19 cellular contexts compared by ENCODE assay signal in genomic region chr10:86387221-86387794, GRCh38. TPM values are rescaled to one million over a fixed set of nuclear protein-coding genes. Genes with fewer than 3 reads are reported as not detected.
DNase-seq lines count a peak whose midpoint lies in the region; ATAC-seq, FAIRE-seq and TF ChIP-seq lines count a peak whose summit lies in the region.
"Had no signal": no experiment of that assay in that cellular context is flagged by ENCODE, and none has a peak within 500 bp of the region (broad histone marks: within the 10 kb centered on the region; RNA-seq: fewer than 3 reads in every experiment).

No MANE protein-coding gene starts in this region.

- H3K79me2 ChIP-seq in DOHH2 (ENCODE audit: control insufficient read depth, low read length), result peaks cover 15% of the 10 kb centered on the region
- H3K79me2 ChIP-seq in keratinocyte (ENCODE audit: control insufficient read depth, insufficient read depth, low read length), result no peaks in the 10 kb centered on the region

- no peak overlapping the region for H2AFZ ChIP-seq in keratinocyte (ENCODE audit: control insufficient read depth, low read length)

- dilution Hi-C loops in keratinocyte (cut with MboI; ENCODE audit: extremely low pct_ligation_motif_present, low sequenced_read_pairs), result loop anchor here (10.0 kb wide), 1 partner anchor 853 kb away; no protein-coding TSS in a partner anchor

- POLR2A ChIA-PET in GM10248 (lab: Yijun Ruan, JAX), result no interaction called here

- no peak overlapping the region for H3K9ac ChIP-seq in keratinocyte (ENCODE audit: control insufficient read depth, extremely low read depth, insufficient read depth, low read length)
- H3K9ac ChIP-seq: BLaER1 treated with 17β-estradiol and CSF1 and Interleukin-3, amounts not matched to agents 10 nM and 100 nM had no signal

- peak; percentile 50 for TF ChIP-seq CTCF in DOHH2 (IDR thresholded peaks at IDR 0.05; ENCODE audit: low read depth, low read length, poor library complexity, severe bottlenecking)
- TF ChIP-seq CTCF in keratinocyte (optimal IDR thresholded peaks at IDR 0.05 in 1 of 3, IDR thresholded peaks at IDR 0.05 in 1 of 3, conservative IDR thresholded peaks at IDR 0.05 in 1 of 3; ENCODE audit: extremely low read depth in 1 of 3, insufficient read depth in 2 of 3, low read length in 3 of 3), result peak in 2 of 3 experiments; percentile 12 to 24
- no peak for TF ChIP-seq CTCF in GM10248 (IDR thresholded peaks at IDR 0.05; ENCODE audit: control extremely low read depth, extremely low read depth, low read depth, missing control alignments)

- ATAC-seq in GM18873 (IDR thresholded peaks at IDR 0.05; ENCODE audit: low FRiP score, unreplicated experiment), result no peak
- no peak for ATAC-seq in stimulated activated effector memory CD8-positive, alpha-beta T cell treated with anti-CD3 and anti-CD28 coated beads, Interleukin-12 subunit alpha, Interleukin-12 subunit beta, amount 100 ng/mL, for 72 hours
- no peak for ATAC-seq in GM21390 (IDR thresholded peaks at IDR 0.05; ENCODE audit: unreplicated experiment)
- ATAC-seq: activated CD8-positive, alpha-beta T cell treated with anti-CD3 and anti-CD28 coated beads, Interleukin-2, amount 10 ng/mL, durations not matched to agents 7 days and 5 days; left lung had no signal

- H3K9me3 Mint-ChIP-seq in stimulated activated effector memory CD8-positive, alpha-beta T cell treated with anti-CD3 and anti-CD28 coated beads, Interleukin-12 subunit alpha, Interleukin-12 subunit beta, amount 100 ng/mL, for 72 hours, result no peaks in the 10 kb centered on the region
- H3K9me3 Mint-ChIP-seq: activated T-helper 2 cell treated with anti-CD3 and anti-CD28 coated beads, Interferon-gamma antibody, Interleukin-2, Interleukin-4, amounts not matched to agents 10 μg/mL and 5 μg/mL and 100 μg/mL, durations not matched to agents 14 hours and 24 hours and 36 hours had no signal

- peak; percentile 64 for DNase-seq in H7
- peak; percentile 11 for DNase-seq in OCI-M1 (lab: John Stamatoyannopoulos, UW)
- no peak for DNase-seq in keratinocyte (ENCODE audit: low read depth, low spot score)
- DNase-seq in stimulated activated effector memory CD8-positive, alpha-beta T cell treated with anti-CD3 and anti-CD28 coated beads, Interleukin-12 subunit alpha, Interleukin-12 subunit beta, amount 100 ng/mL, for 72 hours (ENCODE audit: low spot score in 2 of 2), result no peak
- no peak for DNase-seq in GM10248 (ENCODE audit: extremely low spot score)
- DNase-seq: activated CD8-positive, alpha-beta T cell treated with anti-CD3 and anti-CD28 coated beads, Interleukin-2, amount 10 ng/mL, durations not matched to agents 7 days and 5 days; dermis blood vessel endothelial cell; DMS53; esophagus squamous epithelium; hippocampal formation; left lung; NCI-H1092 treated with DMSO at 0.1 percent for 48 hours had no signal

- peaks cover 66% of the 10 kb centered on the region for H3K4me1 ChIP-seq in DOHH2 (ENCODE audit: control insufficient read depth, low read length)
- H3K4me1 ChIP-seq in keratinocyte (ENCODE audit: control insufficient read depth, extremely low read depth, insufficient read depth, low read length), result no peaks in the 10 kb centered on the region

- H3K36me3 Mint-ChIP-seq in stimulated activated effector memory CD8-positive, alpha-beta T cell treated with anti-CD3 and anti-CD28 coated beads, Interleukin-12 subunit alpha, Interleukin-12 subunit beta, amount 100 ng/mL, for 72 hours, result no peaks in the 10 kb centered on the region

- H3F3A ChIP-seq in DOHH2 (ENCODE audit: control insufficient read depth, insufficient read depth), result peaks cover 13% of the 10 kb centered on the region

- CTCF ChIA-PET in GM10248 (lab: Yijun Ruan, JAX), result interaction anchor here (1.1 to 8.1 kb wide), 5 partner anchors 8 to 1847 kb away, joined by 3 to 81 read pairs (median 3); no protein-coding TSS in a partner anchor

- H3K4me2 ChIP-seq in DOHH2 (ENCODE audit: low read length), result peak overlapping the region; percentile 28
- H3K4me2 ChIP-seq in keratinocyte (ENCODE audit: control insufficient read depth, extremely low read depth, insufficient read depth, low read depth, low read length), result no peak overlapping the region
- H3K4me2 ChIP-seq: BLaER1 treated with 17β-estradiol and CSF1 and Interleukin-3, amounts not matched to agents 10 nM and 100 nM had no signal

- no peak for FAIRE-seq in keratinocyte (lab: Jason Lieb, UNC)
- FAIRE-seq: astrocyte, GM12891 had no signal

- no peak overlapping the region for H3K27ac Mint-ChIP-seq in stimulated activated effector memory CD8-positive, alpha-beta T cell treated with anti-CD3 and anti-CD28 coated beads, Interleukin-12 subunit alpha, Interleukin-12 subunit beta, amount 100 ng/mL, for 72 hours
- H3K27ac Mint-ChIP-seq: activated CD8-positive, alpha-beta T cell treated with anti-CD3 and anti-CD28 coated beads, Interleukin-2, amount 10 ng/mL, durations not matched to agents 7 days and 5 days; activated T-helper 2 cell treated with anti-CD3 and anti-CD28 coated beads, Interferon-gamma antibody, Interleukin-2, Interleukin-4, amounts not matched to agents 10 μg/mL and 5 μg/mL and 100 μg/mL, durations not matched to agents 14 hours and 24 hours and 36 hours had no signal

- no peaks in the 10 kb centered on the region for H3K27me3 ChIP-seq in DOHH2 (ENCODE audit: control insufficient read depth, low read length)
- peaks cover 22% of the 10 kb centered on the region for H3K27me3 ChIP-seq in H7 (ENCODE audit: control insufficient read depth, insufficient read depth, low read length)
- H3K27me3 ChIP-seq in keratinocyte (ENCODE audit: control insufficient read depth, extremely low read depth, insufficient read depth, low read length), result peaks cover 16% of the 10 kb centered on the region
- H3K27me3 ChIP-seq: BLaER1 treated with 17β-estradiol and CSF1 and Interleukin-3, amounts not matched to agents 10 nM and 100 nM had no signal

- H4K20me1 ChIP-seq in DOHH2 (ENCODE audit: control insufficient read depth, insufficient read depth, low read depth, low read length) (no peaks in the 10 kb centered on the region), keratinocyte (ENCODE audit: control insufficient read depth, extremely low read depth, insufficient read depth, low read length) (no peaks in the 10 kb centered on the region)
- H4K20me1 ChIP-seq: BLaER1 treated with 17β-estradiol and CSF1 and Interleukin-3, amounts not matched to agents 10 nM and 100 nM had no signal

- no peak overlapping the region for H3K4me3 Mint-ChIP-seq in stimulated activated effector memory CD8-positive, alpha-beta T cell treated with anti-CD3 and anti-CD28 coated beads, Interleukin-12 subunit alpha, Interleukin-12 subunit beta, amount 100 ng/mL, for 72 hours
- H3K4me3 Mint-ChIP-seq: activated CD8-positive, alpha-beta T cell treated with anti-CD3 and anti-CD28 coated beads, Interleukin-2, amount 10 ng/mL, durations not matched to agents 7 days and 5 days had no signal

- H3K27ac ChIP-seq in DOHH2 (ENCODE audit: low read depth, low read length), result no peak overlapping the region
- H3K27ac ChIP-seq in keratinocyte (ENCODE audit: control insufficient read depth, insufficient read depth, low read length), result no peak overlapping the region
- H3K27ac ChIP-seq: BLaER1 treated with 17β-estradiol and CSF1 and Interleukin-3, amounts not matched to agents 10 nM and 100 nM; esophagus squamous epithelium; left lung had no signal

- H3K36me3 ChIP-seq in DOHH2 (ENCODE audit: control insufficient read depth, low read length), result peaks cover 19% of the 10 kb centered on the region
- no peaks in the 10 kb centered on the region for H3K36me3 ChIP-seq in H7 (replicated peaks; ENCODE audit: control insufficient read depth, insufficient read depth, low read length)
- H3K36me3 ChIP-seq in keratinocyte (ENCODE audit: control insufficient read depth in 2 of 2, extremely low read depth in 1 of 2, insufficient read depth in 2 of 2, low read length in 2 of 2), result no peaks in the 10 kb centered on the region
- H3K36me3 ChIP-seq: BLaER1 treated with 17β-estradiol and CSF1 and Interleukin-3, amounts not matched to agents 10 nM and 100 nM; esophagus squamous epithelium; left lung had no signal

- no peaks in the 10 kb centered on the region for H3K9me1 ChIP-seq in keratinocyte (ENCODE audit: control insufficient read depth, extremely low read depth, insufficient read depth, low read length)

- peaks cover 10% of the 10 kb centered on the region for H3K4me1 Mint-ChIP-seq in stimulated activated effector memory CD8-positive, alpha-beta T cell treated with anti-CD3 and anti-CD28 coated beads, Interleukin-12 subunit alpha, Interleukin-12 subunit beta, amount 100 ng/mL, for 72 hours

- H3K4me3 ChIP-seq in DOHH2 (ENCODE audit: low read length) (no peak overlapping the region), H7 (ENCODE audit: insufficient read depth, low read depth, low read length) (no peak overlapping the region), keratinocyte (ENCODE audit: control insufficient read depth in 2 of 3, extremely low read depth in 1 of 3, insufficient read depth in 2 of 3, low read depth in 1 of 3, low read length in 3 of 3) (no peak overlapping the region)
- H3K4me3 ChIP-seq: BLaER1 treated with 17β-estradiol and CSF1 and Interleukin-3, amounts not matched to agents 10 nM and 100 nM; esophagus squamous epithelium; left lung had no signal

- H3K9me2 ChIP-seq in DOHH2 (replicated peaks; ENCODE audit: control insufficient read depth, low read length), result no peaks in the 10 kb centered on the region

- no peaks in the 10 kb centered on the region for H3K9me3 ChIP-seq in DOHH2 (ENCODE audit: control insufficient read depth, insufficient read depth, low read length)
- no peaks in the 10 kb centered on the region for H3K9me3 ChIP-seq in keratinocyte (ENCODE audit: control insufficient read depth, low read depth, low read length)
- H3K9me3 ChIP-seq: esophagus squamous epithelium, left lung had no signal

RNA-seq across cellular contexts. Expression of gene GRID1, which starts 20.7 kb away (rescaled TPM):
- 0.22 and 0.31 TPM in 2 replicates for total RNA-seq in H7 (2014; rRNA removed; shearing (Covaris generic))
- polyA plus RNA-seq in keratinocyte, result 0.01 to 0.03 TPM (median 0.03 TPM) in 3 replicates
- polyA plus RNA-seq in keratinocyte (2011; ENCODE audit: low read depth), result 0.14 TPM
- 0.06 TPM in 2 replicates for polyA plus RNA-seq in keratinocyte (2011; cell fraction: cytosol; rRNA removed)
- polyA plus RNA-seq in keratinocyte (2011; cell fraction: nucleus; rRNA removed), result 0.04 TPM in 1 of 2 replicates, not detected in the other
- polyA plus RNA-seq in keratinocyte (2012; ENCODE audit: low replicate concordance), result 0.49 TPM in 1 of 2 replicates, not detected in the other
- polyA minus RNA-seq in keratinocyte, result 0.20 to 0.98 TPM in 2 of 3 replicates, not detected in the other
- not detected for polyA minus RNA-seq in keratinocyte (2011; cell fraction: cytosol; rRNA and poly(A)+ RNA removed)
- 0.16 and 0.42 TPM in 2 replicates for polyA minus RNA-seq in keratinocyte (2011; cell fraction: nucleus; rRNA and poly(A)+ RNA removed)
- total RNA-seq: activated CD8-positive, alpha-beta T cell treated with anti-CD3 and anti-CD28 coated beads, Interleukin-2, amount 10 ng/mL, durations not matched to agents 7 days and 5 days; activated T-helper 2 cell treated with anti-CD3 and anti-CD28 coated beads, Interferon-gamma antibody, Interleukin-2, Interleukin-4, amounts not matched to agents 10 μg/mL and 5 μg/mL and 100 μg/mL, durations not matched to agents 14 hours and 24 hours and 36 hours; dermis blood vessel endothelial cell had no signal

Comparison
In these comparisons a context has a peak if more than half of its experiments do, and no peak if none do; other contexts are left out.
1. DNase-seq: peak in H7 (single experiment) and OCI-M1 (single experiment); none in keratinocyte (single experiment), stimulated activated effector memory CD8-positive, alpha-beta T cell treated with anti-CD3 and anti-CD28 coated beads, Interleukin-12 subunit alpha, Interleukin-12 subunit beta, amount 100 ng/mL, for 72 hours (0 of 2) and GM10248 (single experiment).